In the genomic region with DNA sequence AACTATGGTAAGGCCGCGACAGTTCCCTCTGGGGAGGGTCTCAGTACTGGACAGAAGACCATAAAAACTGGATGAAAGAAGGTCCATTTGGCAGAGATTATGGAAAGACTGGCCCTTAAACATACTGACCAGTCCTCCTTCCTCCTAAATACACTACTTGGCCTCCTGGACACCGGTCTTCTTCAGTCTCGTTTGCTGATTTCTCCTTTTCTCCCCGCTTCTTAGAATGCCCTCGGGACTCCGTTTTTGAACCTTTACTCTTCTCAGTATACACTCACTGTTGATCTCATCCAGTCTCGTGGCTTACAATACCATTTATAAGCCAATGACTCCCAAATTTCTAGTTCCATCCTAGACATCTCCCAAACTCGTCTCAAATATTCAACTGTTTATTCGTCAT, we compare ENCODE assay signal across 8 cellular contexts. TPM values are rescaled to one million over a fixed set of nuclear protein-coding genes. Genes with fewer than 3 reads are reported as not detected.
DNase-seq lines count a peak whose midpoint lies in the region; ATAC-seq and TF ChIP-seq lines count a peak whose summit lies in the region.

No MANE protein-coding gene starts in this region.

- peaks cover 30% of the 10 kb centered on the region for H3K36me3 Mint-ChIP-seq in T-helper 2 cell treated with Interferon-gamma antibody and Interleukin-4, amounts not matched to agents 5 μg/mL and 100 μg/mL, for 36 hours (ENCODE audit: low read depth)
- peaks cover 14% of the 10 kb centered on the region for H3K36me3 Mint-ChIP-seq in activated naive CD8-positive, alpha-beta T cell treated with anti-CD3 and anti-CD28 coated beads for 36 hours

- peak overlapping the region; percentile 92 for H3K9ac ChIP-seq in iPS-20b (ENCODE audit: low read depth, low read length)

- H3K36me3 ChIP-seq in iPS-20b (ENCODE audit: insufficient read depth, low read depth, low read length) (peaks cover 32% of the 10 kb centered on the region), thoracic aorta (peaks cover 11% of the 10 kb centered on the region)

- TF ChIP-seq CTCF in thoracic aorta (IDR thresholded peaks at IDR 0.05): no peak

- ATAC-seq in thoracic aorta (ENCODE audit: insufficient number of reproducible peaks, low FRiP score, low read depth) (no peak), HG02981 (IDR thresholded peaks at IDR 0.05; ENCODE audit: unreplicated experiment) (no peak), GM18517 (IDR thresholded peaks at IDR 0.05; ENCODE audit: unreplicated experiment) (no peak)

- peak overlapping the region; percentile 91 for H3K4me3 Mint-ChIP-seq in T-helper 2 cell treated with Interferon-gamma antibody and Interleukin-4, amounts not matched to agents 5 μg/mL and 100 μg/mL, for 36 hours
- H3K4me3 Mint-ChIP-seq in activated naive CD8-positive, alpha-beta T cell treated with anti-CD3 and anti-CD28 coated beads for 36 hours: peak overlapping the region; percentile 91

- H3K27ac Mint-ChIP-seq in T-helper 2 cell treated with Interferon-gamma antibody and Interleukin-4, amounts not matched to agents 5 μg/mL and 100 μg/mL, for 36 hours: peak overlapping the region; percentile 96
- H3K27ac Mint-ChIP-seq in activated naive CD8-positive, alpha-beta T cell treated with anti-CD3 and anti-CD28 coated beads for 36 hours: peak overlapping the region; percentile 95

- H3K27me3 Mint-ChIP-seq in T-helper 2 cell treated with Interferon-gamma antibody and Interleukin-4, amounts not matched to agents 5 μg/mL and 100 μg/mL, for 36 hours (ENCODE audit: low read depth): no peaks in the 10 kb centered on the region
- no peaks in the 10 kb centered on the region for H3K27me3 Mint-ChIP-seq in activated naive CD8-positive, alpha-beta T cell treated with anti-CD3 and anti-CD28 coated beads for 36 hours

- H3K27ac ChIP-seq in iPS-20b (ENCODE audit: low read length): peak overlapping the region; percentile 67
- peak overlapping the region; percentile 85 to 90 for H3K27ac ChIP-seq in thoracic aorta

- no peak for DNase-seq in T-helper 2 cell treated with Interferon-gamma antibody and Interleukin-4, amounts not matched to agents 5 μg/mL and 100 μg/mL, for 36 hours (ENCODE audit: low spot score)
- no peak for DNase-seq in T-helper 2 cell
- no peak for DNase-seq in activated naive CD8-positive, alpha-beta T cell treated with anti-CD3 and anti-CD28 coated beads for 36 hours
- no peak for DNase-seq in thoracic aorta (ENCODE audit: low spot score)
- DNase-seq in Kasumi-1 (lab: John Stamatoyannopoulos, UW): no peak

- peaks cover 25% of the 10 kb centered on the region for H3K4me1 Mint-ChIP-seq in T-helper 2 cell treated with Interferon-gamma antibody and Interleukin-4, amounts not matched to agents 5 μg/mL and 100 μg/mL, for 36 hours (ENCODE audit: low read depth)
- peaks cover 22% of the 10 kb centered on the region for H3K4me1 Mint-ChIP-seq in activated naive CD8-positive, alpha-beta T cell treated with anti-CD3 and anti-CD28 coated beads for 36 hours

- H3K27me3 ChIP-seq in iPS-20b (ENCODE audit: insufficient read depth, low read length) (no peaks in the 10 kb centered on the region), thoracic aorta (replicated peaks; ENCODE audit: insufficient read depth) (no peaks in the 10 kb centered on the region)

- H3K4me1 ChIP-seq in iPS-20b (ENCODE audit: insufficient read depth, low read length) (peaks cover 10% of the 10 kb centered on the region; the same call in 1 of the 2 replicates), thoracic aorta (ENCODE audit: control insufficient read depth in 1 of 2, low read depth in 2 of 2) (peaks cover 8 to 13% of the 10 kb centered on the region in 2 donors)

- H3K4me3 ChIP-seq in iPS-20b (ENCODE audit: low read length) (peak overlapping the region; percentile 94), thoracic aorta (peak overlapping the region; percentile 88)

- H3K9me3 Mint-ChIP-seq in T-helper 2 cell treated with Interferon-gamma antibody and Interleukin-4, amounts not matched to agents 5 μg/mL and 100 μg/mL, for 36 hours: no peaks in the 10 kb centered on the region
- no peaks in the 10 kb centered on the region for H3K9me3 Mint-ChIP-seq in activated naive CD8-positive, alpha-beta T cell treated with anti-CD3 and anti-CD28 coated beads for 36 hours

- H3K9me3 ChIP-seq in iPS-20b (ENCODE audit: insufficient read depth, low read depth, low read length) (no peaks in the 10 kb centered on the region), thoracic aorta (no peaks in the 10 kb centered on the region)

RNA-seq across cellular contexts. Expression of a gene that starts 0.7 kb away (rescaled TPM):
- total RNA-seq in activated naive CD8-positive, alpha-beta T cell treated with anti-CD3 and anti-CD28 coated beads for 36 hours: 100 to 1,000 TPM; 157 to 172 TPM
- 10 to 100 TPM; 47.9 to 65.7 TPM for total RNA-seq in thoracic aorta

RNA-seq across cellular contexts. Expression of a gene that starts 26.3 kb away (rescaled TPM):
- total RNA-seq in activated naive CD8-positive, alpha-beta T cell treated with anti-CD3 and anti-CD28 coated beads for 36 hours: 1 to 10 TPM; 9.0 to 9.1 TPM
- 1 to 10 TPM; 3.1 to 3.2 TPM for total RNA-seq in thoracic aorta

RNA-seq across cellular contexts. Expression of a gene that starts 41.2 kb away (rescaled TPM):
- total RNA-seq in activated naive CD8-positive, alpha-beta T cell treated with anti-CD3 and anti-CD28 coated beads for 36 hours: not detected
- not detected for total RNA-seq in thoracic aorta

RNA-seq across cellular contexts. Expression of a gene that starts 42.7 kb away (rescaled TPM):
- total RNA-seq in activated naive CD8-positive, alpha-beta T cell treated with anti-CD3 and anti-CD28 coated beads for 36 hours: not detected
- not detected for total RNA-seq in thoracic aorta

RNA-seq across cellular contexts. Expression of a gene that starts 47.4 kb away (rescaled TPM):
- not detected for total RNA-seq in activated naive CD8-positive, alpha-beta T cell treated with anti-CD3 and anti-CD28 coated beads for 36 hours
- total RNA-seq in thoracic aorta: not detected
